13 cellular contexts compared by ENCODE assay signal in the genomic region with DNA sequence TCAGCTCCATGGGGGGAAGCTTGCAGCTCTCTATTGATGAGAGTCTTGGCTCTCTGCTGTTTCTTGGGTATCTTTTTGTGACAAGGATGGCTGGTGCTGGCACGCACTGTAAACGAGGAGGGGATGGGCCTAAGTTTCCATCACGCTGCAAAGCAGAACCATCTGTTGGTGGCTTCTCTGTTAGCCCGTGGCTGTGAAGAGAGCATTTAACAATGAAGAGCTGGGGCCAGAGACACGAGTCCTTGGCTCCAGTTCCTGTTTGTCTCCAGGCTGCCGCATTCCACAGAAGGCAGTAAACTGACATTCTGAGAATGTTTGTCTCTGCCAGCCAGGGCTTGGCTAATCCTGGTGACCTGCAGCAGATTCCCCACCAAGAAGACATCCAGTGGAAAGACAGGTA.
DNase-seq lines count a peak whose midpoint lies in the region; ATAC-seq and TF ChIP-seq lines count a peak whose summit lies in the region.
"Had no signal": no experiment of that assay in that cellular context is flagged by ENCODE, and none has a peak within 500 bp of the region (broad histone marks: within the 10 kb centered on the region; RNA-seq: fewer than 3 reads in every experiment).

No MANE protein-coding gene starts in this region.

- no peaks in the 10 kb centered on the region for H3K27me3 ChIP-seq in SK-N-SH (ENCODE audit: insufficient read depth)
- H3K27me3 ChIP-seq: cardiac muscle cell had no signal

- H3K4me3 ChIP-seq in SK-N-SH (ENCODE audit: low read depth in 2 of 2, low read length in 1 of 2), result no peak overlapping the region
- H3K4me3 ChIP-seq: cardiac muscle cell, thoracic aorta had no signal

- WGBS in SK-N-SH (ENCODE audit: low lambda C conversion rate), result 70% methylated on average over 6 of the region's 6 CpGs

- CTCF ChIA-PET in SK-N-SH (lab: Yijun Ruan, JAX), result interaction anchor here (1.2 kb wide), 1 partner anchor 61 kb away, joined by 3 read pairs; no protein-coding TSS in a partner anchor

- TF ChIP-seq CTCF in SK-N-SH (IDR thresholded peaks at IDR 0.05), result no peak

- H3K4me1 ChIP-seq in SK-N-SH (ENCODE audit: control insufficient read depth in 1 of 2, insufficient read depth in 2 of 2, low read depth in 1 of 2, low read length in 1 of 2), result peaks cover 7 to 49% of the 10 kb centered on the region in 2 experiments; a peak in 3 of 4 replicates

- H3K4me2 ChIP-seq in SK-N-SH, result peak overlapping the region; percentile 45; the same call in 1 of the 2 replicates

- no peaks in the 10 kb centered on the region for H3K36me3 ChIP-seq in SK-N-SH (replicated peaks in 1 of 2; ENCODE audit: control insufficient read depth in 1 of 2, insufficient read depth in 2 of 2, low read length in 1 of 2)
- H3K36me3 ChIP-seq: cardiac muscle cell, thoracic aorta had no signal

- no peak overlapping the region for H3K4me3 Mint-ChIP-seq in activated T-cell treated with anti-CD3 and anti-CD28 coated beads, Interleukin-2, amount 50 U/mL, for 4 hours
- H3K4me3 Mint-ChIP-seq: T-helper 2 cell treated with Interferon-gamma antibody and Interleukin-4, amounts not matched to agents 5 μg/mL and 100 μg/mL, for 36 hours had no signal

- in situ Hi-C loops in G401 (cut with HindIII; ENCODE audit: low sequenced_read_pairs), result no loop called here

- no peak for ATAC-seq in activated T-cell treated with anti-CD3 and anti-CD28 coated beads, Interleukin-2, amount 50 U/mL, for 4 hours

- no peaks in the 10 kb centered on the region for H3K27me3 Mint-ChIP-seq in activated T-cell treated with anti-CD3 and anti-CD28 coated beads, Interleukin-2, amount 50 U/mL, for 4 hours (ENCODE audit: low read depth)

- H3F3A ChIP-seq in SK-N-SH (replicated peaks; ENCODE audit: insufficient read depth), result no peaks in the 10 kb centered on the region

- no peaks in the 10 kb centered on the region for H3K9me3 Mint-ChIP-seq in activated T-cell treated with anti-CD3 and anti-CD28 coated beads, Interleukin-2, amount 50 U/mL, for 4 hours
- H3K9me3 Mint-ChIP-seq: T-helper 2 cell treated with Interferon-gamma antibody and Interleukin-4, amounts not matched to agents 5 μg/mL and 100 μg/mL, for 36 hours had no signal

- H3K4me1 Mint-ChIP-seq in activated T-cell treated with anti-CD3 and anti-CD28 coated beads, Interleukin-2, amount 50 U/mL, for 4 hours (ENCODE audit: low read depth), result no peaks in the 10 kb centered on the region

- peak overlapping the region; percentile 57 for H2AFZ ChIP-seq in SK-N-SH (ENCODE audit: low read depth)

- peak; percentile 97 for DNase-seq in G401 (ENCODE audit: low spot score)
- peak; percentile 3 for DNase-seq in SK-N-SH
- DNase-seq in fibroblast of peridontal ligament (ENCODE audit: extremely low read depth), result peak; percentile 88
- DNase-seq in pons (ENCODE audit: low spot score), result peak; percentile 8
- DNase-seq in activated T-cell treated with anti-CD3 and anti-CD28 coated beads, Interleukin-2, amount 50 U/mL, for 4 hours, result no peak
- DNase-seq in iPS-NIHi11 (ENCODE audit: low spot score), result no peak
- DNase-seq in activated CD4-positive, alpha-beta T cell treated with anti-CD3 and anti-CD28 coated beads, Interleukin-2, amount 50 U/mL, for 1 hour, result no peak
- DNase-seq in NCI-H774 (lab: John Stamatoyannopoulos, UW), result no peak
- DNase-seq: DMS153, NCI-H1048 had no signal

- H4K20me1 ChIP-seq in SK-N-SH (ENCODE audit: insufficient read depth), result no peaks in the 10 kb centered on the region

- no peaks in the 10 kb centered on the region for H3K79me2 ChIP-seq in SK-N-SH (ENCODE audit: insufficient read depth)

- POLR2A ChIA-PET in SK-N-SH (lab: Yijun Ruan, JAX), result no interaction called here

- H3K9ac ChIP-seq in SK-N-SH, result no peak overlapping the region

- no peaks in the 10 kb centered on the region for H3K9me2 ChIP-seq in SK-N-SH

- TF ChIP-seq RAD21 in SK-N-SH (IDR thresholded peaks at IDR 0.05; ENCODE audit: low read length), result no peak

- no peak for TF ChIP-seq EP300 in SK-N-SH (IDR thresholded peaks at IDR 0.05; ENCODE audit: borderline replicate concordance in 1 of 2, low read depth in 1 of 2, low read length in 1 of 2)

- peak overlapping the region; percentile 23 to 80; a peak in 3 of 4 replicates for H3K27ac ChIP-seq in SK-N-SH (ENCODE audit: low read depth in 2 of 2, low read length in 1 of 2)
- H3K27ac ChIP-seq: cardiac muscle cell, thoracic aorta had no signal

- no peaks in the 10 kb centered on the region for H3K36me3 Mint-ChIP-seq in activated T-cell treated with anti-CD3 and anti-CD28 coated beads, Interleukin-2, amount 50 U/mL, for 4 hours (ENCODE audit: insufficient read depth)

- no peaks in the 10 kb centered on the region for H3K9me3 ChIP-seq in SK-N-SH
- H3K9me3 ChIP-seq: thoracic aorta had no signal

TF ChIP-seq in SK-N-SH, 30 proteins besides CTCF, POLR2A, EP300 and RAD21:
- TF ChIP-seq EZH2phosphoT487 (IDR thresholded peaks at IDR 0.05; ENCODE audit: borderline replicate concordance, low read depth) (no peak), ZBTB33 (IDR thresholded peaks at IDR 0.05; ENCODE audit: borderline replicate concordance, low read depth) (no peak), JUND (IDR thresholded peaks at IDR 0.05) (no peak), FOXJ3 (CRISPR knock-in tag; IDR thresholded peaks at IDR 0.05) (no peak), GABPA (IDR thresholded peaks at IDR 0.05; ENCODE audit: low read depth) (no peak), NFIC (IDR thresholded peaks at IDR 0.05; ENCODE audit: borderline replicate concordance) (peak; percentile 51; the same call in 1 of the 2 replicates), NRF1 (IDR thresholded peaks at IDR 0.05; ENCODE audit: low read depth, low read length) (no peak), TCF12 (IDR thresholded peaks at IDR 0.05) (0 out of 2 replicates have a peak, but pooled peaks have one; percentile 17)
TF ChIP-seq in SK-N-SH: peak in this region for 2.

Comparison
In these comparisons a context has a peak if more than half of its experiments do, and no peak if none do; other contexts are left out.
1. DNase-seq: peak in G401 (single experiment), SK-N-SH (single experiment), fibroblast of peridontal ligament (single experiment) and pons (single experiment); none in activated T-cell treated with anti-CD3 and anti-CD28 coated beads, Interleukin-2, amount 50 U/mL, for 4 hours (single experiment), iPS-NIHi11 (single experiment), activated CD4-positive, alpha-beta T cell treated with anti-CD3 and anti-CD28 coated beads, Interleukin-2, amount 50 U/mL, for 1 hour (single experiment) and NCI-H774 (single experiment).